8 cellular contexts compared by ENCODE assay signal in genomic region chr16:10736926-10737625, GRCh38.
A peak's percentile ranks its signal among the peaks of the same experiment; 100 is the strongest.
DNase-seq lines count a peak whose midpoint lies in the region; ATAC-seq lines count a peak whose summit lies in the region.

No MANE protein-coding gene starts in this region.

- ATAC-seq in HG03066 (IDR thresholded peaks at IDR 0.05; ENCODE audit: low read depth, unreplicated experiment) (peak; percentile 41), GM18858 (IDR thresholded peaks at IDR 0.05; ENCODE audit: unreplicated experiment) (no peak)

- peak; percentile 82 for DNase-seq in DMS153 treated with DMSO at 0.1 percent for 48 hours (lab: John Stamatoyannopoulos, UW; ENCODE audit: unreplicated experiment)
- peak; percentile 69 for DNase-seq in NCI-H345 treated with DMSO at 0.1 percent for 48 hours (lab: John Stamatoyannopoulos, UW; ENCODE audit: unreplicated experiment)
- DNase-seq in activated CD4-positive, CD25-positive, alpha-beta regulatory T cell treated with anti-CD3 and anti-CD28 coated beads, Interleukin-2, amount 50 U/mL, for 72 hours, result peak; percentile 62
- DNase-seq in cerebellar cortex (ENCODE audit: low spot score), result peak; percentile 82
- DNase-seq in kidney tubule cell (ENCODE audit: low spot score), result peak; percentile 70
- peak; percentile 20 to 62 for DNase-seq in stimulated activated CD4-positive, alpha-beta T cell treated with anti-CD3 and anti-CD28 coated beads, Interleukin-1b, Interleukin-23, amount 100 ng/mL, for 4 hours (ENCODE audit: low read depth in 2 of 2)
